Comparison of ENCODE assay signal across 21 cellular contexts in genomic region chr5:78552729-78553341, GRCh38.
DNase-seq lines count a peak whose midpoint lies in the region; ATAC-seq and TF ChIP-seq lines count a peak whose summit lies in the region.
"Had no signal": no experiment of that assay in that cellular context is flagged by ENCODE, and none has a peak within 500 bp of the region (broad histone marks: within the 10 kb centered on the region; RNA-seq: fewer than 3 reads in every experiment).

No MANE protein-coding gene starts in this region.

- H3K4me1 Mint-ChIP-seq in endothelial cell (ENCODE audit: unreplicated experiment): peaks cover 19% of the 10 kb centered on the region
- H3K4me1 Mint-ChIP-seq in stimulated activated effector memory CD8-positive, alpha-beta T cell treated with anti-CD3 and anti-CD28 coated beads, Interleukin-12 subunit alpha, Interleukin-12 subunit beta, amount 100 ng/mL, for 72 hours: peaks cover 7% of the 10 kb centered on the region
- H3K4me1 Mint-ChIP-seq: activated CD4-positive, alpha-beta T cell treated with anti-CD3 and anti-CD28 coated beads for 36 hours had no signal

- peak; percentile 73 for ATAC-seq in stimulated activated effector memory CD8-positive, alpha-beta T cell treated with anti-CD3 and anti-CD28 coated beads, Interleukin-12 subunit alpha, Interleukin-12 subunit beta, amount 100 ng/mL, for 72 hours
- ATAC-seq in GM18868 (IDR thresholded peaks at IDR 0.05; ENCODE audit: unreplicated experiment): no peak
- ATAC-seq: activated CD4-positive, alpha-beta T cell treated with anti-CD3 and anti-CD28 coated beads for 36 hours; psoas muscle had no signal

- peak overlapping the region; percentile 9 for H3K4me3 Mint-ChIP-seq in endothelial cell (ENCODE audit: unreplicated experiment)
- no peak overlapping the region for H3K4me3 Mint-ChIP-seq in stimulated activated effector memory CD8-positive, alpha-beta T cell treated with anti-CD3 and anti-CD28 coated beads, Interleukin-12 subunit alpha, Interleukin-12 subunit beta, amount 100 ng/mL, for 72 hours
- H3K4me3 Mint-ChIP-seq: activated CD4-positive, alpha-beta T cell treated with anti-CD3 and anti-CD28 coated beads for 36 hours had no signal

- no peak for TF ChIP-seq CTCF in endothelial cell (IDR thresholded peaks at IDR 0.05; ENCODE audit: unreplicated experiment)

- no peaks in the 10 kb centered on the region for H3K9me3 Mint-ChIP-seq in endothelial cell (ENCODE audit: unreplicated experiment)
- H3K9me3 Mint-ChIP-seq in stimulated activated effector memory CD8-positive, alpha-beta T cell treated with anti-CD3 and anti-CD28 coated beads, Interleukin-12 subunit alpha, Interleukin-12 subunit beta, amount 100 ng/mL, for 72 hours: no peaks in the 10 kb centered on the region
- H3K9me3 Mint-ChIP-seq: CD8-positive, alpha-beta memory T cell; IgD-negative memory B cell had no signal

- peaks cover 22% of the 10 kb centered on the region for H3K36me3 Mint-ChIP-seq in endothelial cell (ENCODE audit: low read depth, unreplicated experiment)
- no peaks in the 10 kb centered on the region for H3K36me3 Mint-ChIP-seq in stimulated activated effector memory CD8-positive, alpha-beta T cell treated with anti-CD3 and anti-CD28 coated beads, Interleukin-12 subunit alpha, Interleukin-12 subunit beta, amount 100 ng/mL, for 72 hours
- H3K36me3 Mint-ChIP-seq: CD8-positive, alpha-beta memory T cell had no signal

- H3K27me3 Mint-ChIP-seq in endothelial cell (ENCODE audit: unreplicated experiment): peaks cover 5% of the 10 kb centered on the region

- DNase-seq in DMS79 treated with DMSO at 0.1 percent for 48 hours (lab: John Stamatoyannopoulos, UW) (peak; percentile 17), DMS79 (lab: John Stamatoyannopoulos, UW) (no peak), NOMO-1 (lab: John Stamatoyannopoulos, UW; ENCODE audit: unreplicated experiment in 2 of 2) (peak; percentile 28 to 40), endothelial cell (ENCODE audit: low spot score) (no peak), NCI-H146 treated with DMSO at 0.1 percent for 48 hours (lab: John Stamatoyannopoulos, UW; ENCODE audit: unreplicated experiment) (no peak)
- no peak for DNase-seq in stimulated activated effector memory CD8-positive, alpha-beta T cell treated with anti-CD3 and anti-CD28 coated beads, Interleukin-12 subunit alpha, Interleukin-12 subunit beta, amount 100 ng/mL, for 72 hours (ENCODE audit: low spot score in 2 of 2)
- no peak for DNase-seq in stimulated activated naive CD4-positive, alpha-beta T cell treated with Interleukin-2 at 50 U/mL for 16 hours (lab: John Stamatoyannopoulos, UW)
- DNase-seq: activated CD4-positive, alpha-beta T cell treated with anti-CD3 and anti-CD28 coated beads for 36 hours; activated naive CD4-positive, alpha-beta T cell treated with anti-CD3 and anti-CD28 coated beads, Interleukin-2, amount 50 U/mL, for 16 hours; AML-193; aorta; CD8-positive, alpha-beta memory T cell; central memory CD4-positive, alpha-beta T cell; foreskin melanocyte; MG63; NCI-H1694; NCI-H2171 treated with DMSO at 0.1 percent for 48 hours; NCI-H526; psoas muscle had no signal

- H3K27ac Mint-ChIP-seq in endothelial cell (ENCODE audit: unreplicated experiment): no peak overlapping the region
- H3K27ac Mint-ChIP-seq in stimulated activated effector memory CD8-positive, alpha-beta T cell treated with anti-CD3 and anti-CD28 coated beads, Interleukin-12 subunit alpha, Interleukin-12 subunit beta, amount 100 ng/mL, for 72 hours: no peak overlapping the region
- H3K27ac Mint-ChIP-seq: activated CD4-positive, alpha-beta T cell treated with anti-CD3 and anti-CD28 coated beads for 36 hours; CD8-positive, alpha-beta memory T cell; IgD-negative memory B cell had no signal

Comparison
In these comparisons a context has a peak if more than half of its experiments do, and no peak if none do; other contexts are left out.
1. DNase-seq: peak in DMS79 treated with DMSO at 0.1 percent for 48 hours (single experiment) and NOMO-1 (2 of 2); none in DMS79 (single experiment), endothelial cell (single experiment), stimulated activated effector memory CD8-positive, alpha-beta T cell treated with anti-CD3 and anti-CD28 coated beads, Interleukin-12 subunit alpha, Interleukin-12 subunit beta, amount 100 ng/mL, for 72 hours (0 of 2), stimulated activated naive CD4-positive, alpha-beta T cell treated with Interleukin-2 at 50 U/mL for 16 hours (single experiment) and NCI-H146 treated with DMSO at 0.1 percent for 48 hours (single experiment).